In genomic region chr17:393806-394717, GRCh38 we compare ENCODE assay signal across 20 cellular contexts. TPM values are rescaled to one million over a fixed set of nuclear protein-coding genes. Genes with fewer than 3 reads are reported as not detected.
DNase-seq lines count a peak whose midpoint lies in the region; ATAC-seq and TF ChIP-seq lines count a peak whose summit lies in the region.
"Had no signal": no experiment of that assay in that cellular context is flagged by ENCODE, and none has a peak within 500 bp of the region (broad histone marks: within the 10 kb centered on the region; RNA-seq: fewer than 3 reads in every experiment).

No MANE protein-coding gene starts in this region.

- POLR2A ChIA-PET in MCF 10A (lab: Yijun Ruan, JAX), result interaction anchor here (0.6 kb wide), 1 partner anchor 15 kb away, joined by 3 read pairs; no protein-coding TSS in a partner anchor

- intact Hi-C loops in breast epithelium (cut with DNase I; ENCODE audit: low total_unique reads), result no loop called here
- intact Hi-C loops in MCF 10A (cut with micrococcal nuclease), result no loop called here
- intact Hi-C loops in sigmoid colon (cut with DNase I), result no loop called here

- no peak for DNase-seq in breast epithelium (ENCODE audit: low spot score in 2 of 2)
- no peak for DNase-seq in MCF 10A (ENCODE audit: unreplicated experiment)
- DNase-seq in memory B cell (ENCODE audit: low spot score in 2 of 2), result no peak
- no peak for DNase-seq in sigmoid colon
- no peak for DNase-seq in NCI-H1417 (lab: John Stamatoyannopoulos, UW)
- no peak for DNase-seq in SKM-1 (lab: John Stamatoyannopoulos, UW; ENCODE audit: unreplicated experiment)
- DNase-seq: activated CD4-positive, alpha-beta T cell treated with anti-CD3 and anti-CD28 coated beads, Interleukin-2, amount 10 ng/mL, durations not matched to agents 24 days and 14 days; Calu3; Kasumi-1; mesenchymal stem cell; NCI-H1694 treated with DMSO at 0.1 percent for 48 hours; NCI-H345; stimulated activated CD4-positive, alpha-beta T cell treated with anti-CD3 and anti-CD28 coated beads, Interleukin-4, amount 100 ng/mL, for 24 hours; stimulated activated CD8-positive, alpha-beta memory T cell treated with anti-CD3 and anti-CD28 coated beads, Interleukin-4, amount 100 ng/mL, for 48 hours; T-helper 9 cell had no signal

- no peak for TF ChIP-seq EP300 in sigmoid colon (IDR thresholded peaks at IDR 0.05)

- no peaks in the 10 kb centered on the region for H3K9me3 ChIP-seq in breast epithelium
- no peaks in the 10 kb centered on the region for H3K9me3 ChIP-seq in subcutaneous abdominal adipose tissue (ENCODE audit: control insufficient read depth in 5 of 5, low read length in 5 of 5)
- H3K9me3 ChIP-seq in sigmoid colon, result no peaks in the 10 kb centered on the region
- H3K9me3 ChIP-seq: suprapubic skin had no signal

- CTCF ChIA-PET in MCF 10A (lab: Yijun Ruan, JAX), result interaction anchor here (0.9 kb wide), 1 partner anchor 605 kb away, joined by 4 read pairs; no protein-coding TSS in a partner anchor

- H3K27me3 Mint-ChIP-seq in MCF 10A (ENCODE audit: insufficient read depth, unreplicated experiment) (no peaks in the 10 kb centered on the region), memory B cell (no peaks in the 10 kb centered on the region)
- no peaks in the 10 kb centered on the region for H3K27me3 Mint-ChIP-seq in activated T-helper 17 cell treated with anti-CD3 and anti-CD28 coated beads, Interleukin-2, amount 50 U/mL, for 72 hours
- H3K27me3 Mint-ChIP-seq: activated CD4-positive, alpha-beta T cell treated with anti-CD3 and anti-CD28 coated beads, Interleukin-2, amount 10 ng/mL, durations not matched to agents 24 days and 14 days had no signal

- TF ChIP-seq CTCF in breast epithelium (IDR thresholded peaks at IDR 0.05) (no peak), MCF 10A (IDR thresholded peaks at IDR 0.05; ENCODE audit: unreplicated experiment) (no peak), sigmoid colon (IDR thresholded peaks at IDR 0.05) (no peak)

- TF ChIP-seq POLR2A in breast epithelium (IDR thresholded peaks at IDR 0.05) (no peak), sigmoid colon (IDR thresholded peaks at IDR 0.05) (no peak)

- no TSS peak for BruUV-seq in MCF 10A (replicated peaks; lab: Mats Ljungman, UMichigan)

- no peak for ATAC-seq in activated T-helper 17 cell treated with anti-CD3 and anti-CD28 coated beads, Interleukin-2, amount 50 U/mL, for 72 hours (replicated peaks)
- ATAC-seq in memory B cell (ENCODE audit: low read depth), result no peak
- ATAC-seq: GM12878 had no signal

- H3K4me1 ChIP-seq in breast epithelium (no peaks in the 10 kb centered on the region), subcutaneous abdominal adipose tissue (ENCODE audit: control insufficient read depth in 5 of 5, insufficient read depth in 5 of 5, low read length in 5 of 5) (peaks cover 0 to 17% (median 12%) of the 10 kb centered on the region in 5 donors), sigmoid colon (no peaks in the 10 kb centered on the region)
- H3K4me1 ChIP-seq: suprapubic skin had no signal

- H3K9ac ChIP-seq in subcutaneous abdominal adipose tissue (ENCODE audit: low read length in 5 of 5), result peak overlapping the region in 2 of 5 donors; percentile 57 to 60

- WGBS in sigmoid colon, 2 donors, result 66 to 71% methylated on average over 19 of the region's 19 CpGs

- H3K27ac Mint-ChIP-seq in MCF 10A (ENCODE audit: low read depth, unreplicated experiment) (no peak overlapping the region), memory B cell (peak overlapping the region; percentile 51)
- H3K27ac Mint-ChIP-seq in activated T-helper 17 cell treated with anti-CD3 and anti-CD28 coated beads, Interleukin-2, amount 50 U/mL, for 72 hours, result peak overlapping the region; percentile 70
- H3K27ac Mint-ChIP-seq: activated CD4-positive, alpha-beta T cell treated with anti-CD3 and anti-CD28 coated beads, Interleukin-2, amount 10 ng/mL, durations not matched to agents 24 days and 14 days had no signal

- H3K27me3 ChIP-seq in breast epithelium, result no peaks in the 10 kb centered on the region
- H3K27me3 ChIP-seq in subcutaneous abdominal adipose tissue (ENCODE audit: control insufficient read depth in 5 of 5, insufficient read depth in 4 of 5, low read length in 5 of 5), result no peaks in the 10 kb centered on the region
- no peaks in the 10 kb centered on the region for H3K27me3 ChIP-seq in sigmoid colon
- H3K27me3 ChIP-seq: suprapubic skin had no signal

- H3K4me3 ChIP-seq in breast epithelium, result no peak overlapping the region
- peak overlapping the region in 4 of 5 donors; percentile 14 to 52 (median 44) for H3K4me3 ChIP-seq in subcutaneous abdominal adipose tissue (ENCODE audit: low read depth in 1 of 5, low read length in 5 of 5)
- H3K4me3 ChIP-seq in sigmoid colon, result no peak overlapping the region
- H3K4me3 ChIP-seq: GM12878, suprapubic skin had no signal

- no peaks in the 10 kb centered on the region for H3K9me3 Mint-ChIP-seq in MCF 10A (ENCODE audit: unreplicated experiment)
- no peaks in the 10 kb centered on the region for H3K9me3 Mint-ChIP-seq in activated T-helper 17 cell treated with anti-CD3 and anti-CD28 coated beads, Interleukin-2, amount 50 U/mL, for 72 hours
- H3K9me3 Mint-ChIP-seq in memory B cell, result no peaks in the 10 kb centered on the region
- H3K9me3 Mint-ChIP-seq: activated CD4-positive, alpha-beta T cell treated with anti-CD3 and anti-CD28 coated beads, Interleukin-2, amount 10 ng/mL, durations not matched to agents 24 days and 14 days; neural crest cell had no signal

- H3K4me3 Mint-ChIP-seq in MCF 10A (ENCODE audit: unreplicated experiment) (no peak overlapping the region), memory B cell (no peak overlapping the region)
- no peak overlapping the region for H3K4me3 Mint-ChIP-seq in activated T-helper 17 cell treated with anti-CD3 and anti-CD28 coated beads, Interleukin-2, amount 50 U/mL, for 72 hours
- H3K4me3 Mint-ChIP-seq: activated CD4-positive, alpha-beta T cell treated with anti-CD3 and anti-CD28 coated beads, Interleukin-2, amount 10 ng/mL, durations not matched to agents 24 days and 14 days; neural crest cell had no signal

- H3K27ac ChIP-seq in breast epithelium (peak overlapping the region; percentile 33 to 56), subcutaneous abdominal adipose tissue (ENCODE audit: low read depth, low read length) (no peak overlapping the region), sigmoid colon (no peak overlapping the region)
- H3K27ac ChIP-seq: suprapubic skin had no signal

- H3K4me1 Mint-ChIP-seq in MCF 10A (ENCODE audit: insufficient read depth, unreplicated experiment) (no peaks in the 10 kb centered on the region), memory B cell (no peaks in the 10 kb centered on the region)
- no peaks in the 10 kb centered on the region for H3K4me1 Mint-ChIP-seq in activated T-helper 17 cell treated with anti-CD3 and anti-CD28 coated beads, Interleukin-2, amount 50 U/mL, for 72 hours

- H3K36me3 Mint-ChIP-seq in MCF 10A (ENCODE audit: insufficient read depth, unreplicated experiment) (no peaks in the 10 kb centered on the region), memory B cell (peaks cover 4% of the 10 kb centered on the region)
- H3K36me3 Mint-ChIP-seq in activated T-helper 17 cell treated with anti-CD3 and anti-CD28 coated beads, Interleukin-2, amount 50 U/mL, for 72 hours (ENCODE audit: low read depth), result peaks cover 7% of the 10 kb centered on the region

- H3K36me3 ChIP-seq in breast epithelium (no peaks in the 10 kb centered on the region), subcutaneous abdominal adipose tissue (ENCODE audit: control insufficient read depth in 5 of 5, insufficient read depth in 5 of 5, low read length in 5 of 5) (no peaks in the 10 kb centered on the region), sigmoid colon (no peaks in the 10 kb centered on the region)
- H3K36me3 ChIP-seq: suprapubic skin had no signal

RNA-seq across cellular contexts. Expression of gene RPH3AL, which starts 41.5 kb away (rescaled TPM):
- total RNA-seq in breast epithelium (10 to 100 TPM in 2 of 3 donors, 1 to 10 TPM in 1; 9.6 to 15.7 (median 15.4) TPM), MCF 10A (2022) (0.89 and 1.6 TPM in 2 replicates), sigmoid colon (10 to 100 TPM in 1 of 4 donors, 1 to 10 TPM in 3; 1.8 to 12.7 (median 3.1) TPM)
- 1 to 10 TPM; 1.9 to 2.5 TPM for total RNA-seq in activated T-helper 17 cell treated with anti-CD3 and anti-CD28 coated beads, Interleukin-2, amount 50 U/mL, for 72 hours
- polyA plus RNA-seq in sigmoid colon, result 10 to 100 TPM; 14.2 to 23.1 (median 15.0) TPM

RNA-seq across cellular contexts. Expression of gene RFLNB, which starts 51.7 kb away (rescaled TPM):
- total RNA-seq in breast epithelium (10 to 100 TPM in 2 of 3 donors, 1 to 10 TPM in 1; 4.7 to 37.4 (median 19.3) TPM), MCF 10A (2022) (0.19 and 0.42 TPM in 2 replicates), sigmoid colon (10 to 100 TPM; 17.1 to 32.7 (median 26.7) TPM)
- total RNA-seq in activated T-helper 17 cell treated with anti-CD3 and anti-CD28 coated beads, Interleukin-2, amount 50 U/mL, for 72 hours, result 10 to 100 TPM; 50.3 to 54.7 TPM
- polyA plus RNA-seq in sigmoid colon, result 10 to 100 TPM in 2 of 3 donors, 1 to 10 TPM in 1; 6.4 to 28.2 (median 12.5) TPM

Comparison
In these comparisons a context has a peak if more than half of its experiments do, and no peak if none do; other contexts are left out.
1. H3K27ac ChIP-seq: peak in breast epithelium (2 of 2); none in subcutaneous abdominal adipose tissue (single experiment) and sigmoid colon (0 of 4).
2. H3K4me3 ChIP-seq: peak in subcutaneous abdominal adipose tissue (4 of 5); none in breast epithelium (0 of 3) and sigmoid colon (0 of 4).